Comparison of ENCODE assay signal across 31 cellular contexts in genomic region chr16:15752717-15753488, GRCh38.
"Had no signal": no experiment of that assay in that cellular context is flagged by ENCODE, and none has a peak within 500 bp of the region (broad histone marks: within the 10 kb centered on the region; RNA-seq: fewer than 3 reads in every experiment).

No MANE protein-coding gene starts in this region.

- H3K4me1 Mint-ChIP-seq: nephron progenitor cell, WTC11 had no signal

- DNase-seq: activated CD4-positive, alpha-beta memory T cell treated with anti-CD3 and anti-CD28 coated beads, Interleukin-2, amount 10 ng/mL, durations not matched to agents 7 days and 5 days; activated CD4-positive, alpha-beta T cell treated with anti-CD3 and anti-CD28 coated beads for 1 hour; activated CD4-positive, alpha-beta T cell treated with anti-CD3 and anti-CD28 coated beads, Interleukin-2, amount 10 ng/mL, durations not matched to agents 7 days and 5 days; activated CD8-positive, alpha-beta memory T cell treated with anti-CD3 and anti-CD28 coated beads, Interleukin-2, amount 50 U/mL, for 48 hours; activated gamma-delta T cell treated with Interleukin-2 at 50 U/mL for 16 hours; activated naive CD4-positive, alpha-beta T cell treated with anti-CD3 and anti-CD28 coated beads, Interleukin-2, amount 50 U/mL, for 16 hours; activated T-cell treated with anti-CD3 and anti-CD28 coated beads, Interleukin-2, amount 50 U/mL, for 24 hours; amniotic stem cell; caudate nucleus; cortex of kidney; foreskin melanocyte; glutamatergic neuron; left ventricle myocardium superior; mammary epithelial cell; naive B cell; nephron progenitor cell; ovary; stimulated activated CD4-positive, alpha-beta T cell treated with anti-CD3 and anti-CD28 coated beads, Interleukin-15, amount 100 ng/mL, for 24 hours; stimulated activated CD4-positive, alpha-beta T cell treated with anti-CD3 and anti-CD28 coated beads, Interleukin-2, amount 100 ng/mL, for 24 hours; stimulated activated naive B cell treated with anti-CD40 and anti-IgM and Interleukin-4, amounts not matched to agents 10 μg/mL and 1 μg/mL and 100 μg/mL, for 72 hours; SW 1271; T-helper 17 cell; T1000; trophoblast cell had no signal

- H3K9me3 ChIP-seq: neutrophil, ovary, prostate gland had no signal

- H3K27ac ChIP-seq: neutrophil, ovary, prostate gland had no signal

- H3K27me3 Mint-ChIP-seq: activated CD4-positive, alpha-beta memory T cell treated with anti-CD3 and anti-CD28 coated beads, Interleukin-2, amount 10 ng/mL, durations not matched to agents 7 days and 5 days; activated CD4-positive, alpha-beta T cell treated with anti-CD3 and anti-CD28 coated beads, Interleukin-2, amount 10 ng/mL, durations not matched to agents 7 days and 5 days; T-helper 17 cell had no signal

- H3K4me1 ChIP-seq: prostate gland had no signal

- H3K9me3 Mint-ChIP-seq: activated CD4-positive, alpha-beta memory T cell treated with anti-CD3 and anti-CD28 coated beads, Interleukin-2, amount 10 ng/mL, durations not matched to agents 7 days and 5 days; activated CD4-positive, alpha-beta T cell treated with anti-CD3 and anti-CD28 coated beads, Interleukin-2, amount 10 ng/mL, durations not matched to agents 7 days and 5 days; activated T-cell treated with anti-CD3 and anti-CD28 coated beads, Interleukin-2, amount 50 U/mL, for 24 hours; nephron progenitor cell; stimulated activated naive B cell treated with anti-CD40 and anti-IgM and Interleukin-4, amounts not matched to agents 10 μg/mL and 1 μg/mL and 100 μg/mL, for 72 hours; WTC11 had no signal

- H3K4me3 ChIP-seq: ovary, prostate gland, smooth muscle cell had no signal

- H3K27ac Mint-ChIP-seq: activated CD4-positive, alpha-beta memory T cell treated with anti-CD3 and anti-CD28 coated beads, Interleukin-2, amount 10 ng/mL, durations not matched to agents 7 days and 5 days; activated CD4-positive, alpha-beta T cell treated with anti-CD3 and anti-CD28 coated beads, Interleukin-2, amount 10 ng/mL, durations not matched to agents 7 days and 5 days; activated T-cell treated with anti-CD3 and anti-CD28 coated beads, Interleukin-2, amount 50 U/mL, for 24 hours; nephron progenitor cell; stimulated activated naive B cell treated with anti-CD40 and anti-IgM and Interleukin-4, amounts not matched to agents 10 μg/mL and 1 μg/mL and 100 μg/mL, for 72 hours; T-helper 17 cell; WTC11 had no signal

- H3K27me3 ChIP-seq: neutrophil, ovary had no signal

- ATAC-seq: left ventricle myocardium superior; stimulated activated naive B cell treated with anti-CD40 and anti-IgM and Interleukin-4, amounts not matched to agents 10 μg/mL and 1 μg/mL and 100 μg/mL, for 72 hours; T-helper 17 cell; WTC11 had no signal

- H3K4me3 Mint-ChIP-seq: activated CD4-positive, alpha-beta memory T cell treated with anti-CD3 and anti-CD28 coated beads, Interleukin-2, amount 10 ng/mL, durations not matched to agents 7 days and 5 days; activated CD4-positive, alpha-beta T cell treated with anti-CD3 and anti-CD28 coated beads, Interleukin-2, amount 10 ng/mL, durations not matched to agents 7 days and 5 days; activated T-cell treated with anti-CD3 and anti-CD28 coated beads, Interleukin-2, amount 50 U/mL, for 24 hours; naive B cell; nephron progenitor cell; stimulated activated naive B cell treated with anti-CD40 and anti-IgM and Interleukin-4, amounts not matched to agents 10 μg/mL and 1 μg/mL and 100 μg/mL, for 72 hours; T-helper 17 cell; WTC11 had no signal

- FAIRE-seq: endothelial cell of umbilical vein, islet of Langerhans, urothelium cell line had no signal

- H3K36me3 ChIP-seq: neutrophil, ovary, prostate gland had no signal

- H3K36me3 Mint-ChIP-seq: WTC11 had no signal
